ENCODE assay signal across 13 cellular contexts in the genomic region with DNA sequence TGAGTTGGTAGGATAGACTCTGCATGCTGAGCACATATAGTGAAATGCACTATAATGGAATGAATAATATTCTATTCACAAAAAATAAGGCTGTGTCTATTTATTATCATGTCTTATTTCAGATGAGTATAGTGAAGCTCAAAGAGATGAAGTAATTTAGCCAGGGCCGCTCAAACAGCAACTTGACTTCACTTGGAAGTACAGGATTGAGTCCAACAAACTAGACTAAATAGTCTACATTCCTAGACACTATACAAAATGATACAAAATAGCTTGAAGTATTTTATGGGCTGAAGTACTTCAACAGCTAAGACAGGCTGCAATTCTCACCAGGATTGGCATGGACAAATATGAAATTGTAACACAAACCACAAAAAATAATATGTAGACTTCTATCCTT.
DNase-seq lines count a peak whose midpoint lies in the region; TF ChIP-seq lines count a peak whose summit lies in the region.
"Had no signal": no experiment of that assay in that cellular context is flagged by ENCODE, and none has a peak within 500 bp of the region (broad histone marks: within the 10 kb centered on the region; RNA-seq: fewer than 3 reads in every experiment).

No MANE protein-coding gene starts in this region.

- no peaks in the 10 kb centered on the region for H3K36me3 ChIP-seq in smooth muscle cell (ENCODE audit: low read depth)

- H3K79me2 ChIP-seq in smooth muscle cell (ENCODE audit: low read depth) = peaks cover 33% of the 10 kb centered on the region

- no peak overlapping the region for H2AFZ ChIP-seq in smooth muscle cell (ENCODE audit: low read depth)
- H2AFZ ChIP-seq: GM23248 had no signal

- no peaks in the 10 kb centered on the region for H4K20me1 ChIP-seq in smooth muscle cell (ENCODE audit: low read depth)
- H4K20me1 ChIP-seq: BLaER1 had no signal

- H3K27ac ChIP-seq in smooth muscle cell (ENCODE audit: low read depth) = peak overlapping the region; percentile 21
- H3K27ac ChIP-seq: BLaER1, GM23248 had no signal

- H3K9ac ChIP-seq in smooth muscle cell (ENCODE audit: low read depth) = no peak overlapping the region
- H3K9ac ChIP-seq: BLaER1, GM23248 had no signal

- H3K9me3 ChIP-seq in smooth muscle cell (replicated peaks; ENCODE audit: low read depth) = no peaks in the 10 kb centered on the region
- H3K9me3 ChIP-seq: Caco-2 had no signal

- DNase-seq in GM03348 (ENCODE audit: low spot score) (peak; percentile 29), astrocyte of the spinal cord (ENCODE audit: low read depth, low spot score) (peak; percentile 50), fibroblast of villous mesenchyme (ENCODE audit: low read depth) (peak; percentile 69), smooth muscle cell (lab: John Stamatoyannopoulos, UW; ENCODE audit: unreplicated experiment) (no peak), hypothalamus (lab: John Stamatoyannopoulos, UW) (no peak), DMS53 treated with DMSO at 0.1 percent for 48 hours (lab: John Stamatoyannopoulos, UW; ENCODE audit: unreplicated experiment) (no peak)
- no peak for DNase-seq in activated CD8-positive, alpha-beta memory T cell treated with anti-CD3 and anti-CD28 coated beads for 24 hours
- DNase-seq: AML-193; Caco-2; CD8-positive, alpha-beta memory T cell; GM23248; H7 had no signal

- TF ChIP-seq CTCF in astrocyte of the spinal cord (IDR thresholded peaks at IDR 0.05; ENCODE audit: low read depth, low read length) (no peak), fibroblast of villous mesenchyme (IDR thresholded peaks at IDR 0.05; ENCODE audit: insufficient read depth, low read depth, low read length) (no peak), smooth muscle cell (IDR thresholded peaks at IDR 0.05; ENCODE audit: borderline replicate concordance, insufficient read depth, poor library complexity, severe bottlenecking) (no peak)

- WGBS in smooth muscle cell (ENCODE audit: low lambda C conversion rate) = 46% methylated on average over 1 of the region's 1 CpG

- in situ Hi-C loops in astrocyte of the spinal cord (cut with HindIII; ENCODE audit: low sequenced_read_pairs) = no loop called here

- no peaks in the 10 kb centered on the region for H3F3A ChIP-seq in smooth muscle cell (ENCODE audit: low read depth)

- H3K4me2 ChIP-seq in smooth muscle cell = no peak overlapping the region
- H3K4me2 ChIP-seq: BLaER1 had no signal

- H3K4me3 ChIP-seq in astrocyte of the spinal cord (ENCODE audit: low read depth, low read length) (no peak overlapping the region), fibroblast of villous mesenchyme (ENCODE audit: low read depth, low read length) (no peak overlapping the region), smooth muscle cell (no peak overlapping the region)
- H3K4me3 ChIP-seq: BLaER1, GM23248 had no signal

- H3K4me1 ChIP-seq in smooth muscle cell (ENCODE audit: low read depth) = no peaks in the 10 kb centered on the region
- H3K4me1 ChIP-seq: BLaER1, Caco-2 had no signal

- H3K27me3 ChIP-seq in smooth muscle cell (ENCODE audit: low read depth) = no peaks in the 10 kb centered on the region
- H3K27me3 ChIP-seq: BLaER1 had no signal

Comparison
In these comparisons a context has a peak if more than half of its experiments do, and no peak if none do; other contexts are left out.
1. DNase-seq: peak in GM03348 (single experiment), astrocyte of the spinal cord (single experiment) and fibroblast of villous mesenchyme (single experiment); none in smooth muscle cell (single experiment), hypothalamus (0 of 51), DMS53 treated with DMSO at 0.1 percent for 48 hours (single experiment) and activated CD8-positive, alpha-beta memory T cell treated with anti-CD3 and anti-CD28 coated beads for 24 hours (single experiment).